ENCODE assay signal across 9 cellular contexts in the genomic region with DNA sequence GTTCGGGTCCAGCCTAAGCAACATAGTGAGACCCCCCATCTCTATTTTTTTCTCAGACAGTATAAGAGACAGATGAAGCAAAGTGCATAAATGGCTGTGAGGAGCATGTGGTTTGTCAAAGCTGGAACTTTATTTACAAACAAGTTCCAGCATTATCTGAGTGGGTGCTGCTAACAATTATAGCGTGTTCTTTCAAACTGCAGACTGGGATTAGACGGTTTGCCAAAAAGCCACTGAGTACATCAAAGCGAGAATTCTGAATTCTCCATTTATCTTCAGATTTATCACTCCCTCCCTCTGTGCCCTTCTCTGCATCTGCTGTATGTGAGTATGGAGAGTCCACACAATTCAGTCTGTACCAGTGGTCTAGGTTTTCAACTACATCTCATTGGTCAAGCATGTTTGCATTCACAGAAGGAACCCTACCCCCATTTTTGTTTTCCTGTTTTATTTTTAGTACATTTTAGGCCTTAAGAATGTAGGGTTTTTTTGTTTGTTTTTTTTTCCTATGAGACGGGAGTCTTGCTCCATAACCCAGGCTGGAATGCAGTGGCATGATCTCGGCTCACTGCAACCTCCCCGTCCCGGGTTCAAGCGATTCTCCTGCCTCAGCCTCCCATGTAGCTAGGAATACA. TPM values are rescaled to one million over a fixed set of nuclear protein-coding genes. Genes with fewer than 3 reads are reported as not detected.
DNase-seq lines count a peak whose midpoint lies in the region; ATAC-seq and TF ChIP-seq lines count a peak whose summit lies in the region.
"Had no signal": no experiment of that assay in that cellular context is flagged by ENCODE, and none has a peak within 500 bp of the region (broad histone marks: within the 10 kb centered on the region; RNA-seq: fewer than 3 reads in every experiment).

No MANE protein-coding gene starts in this region.

- WGBS in lung, 2 donors = 52 to 59% methylated on average over 9 of the region's 9 CpGs

- peaks cover 19% of the 10 kb centered on the region for H3K4me1 Mint-ChIP-seq in activated T-cell treated with anti-CD3 and anti-CD28 coated beads, Interleukin-2, amount 50 U/mL, for 24 hours (ENCODE audit: low read depth)

- peak overlapping the region; percentile 56 for H3K4me3 Mint-ChIP-seq in activated T-cell treated with anti-CD3 and anti-CD28 coated beads, Interleukin-2, amount 50 U/mL, for 24 hours

- H3K4me1 ChIP-seq in lung (ENCODE audit: control insufficient read depth in 2 of 2, insufficient read depth in 2 of 2, low read length in 2 of 2) (peaks cover 2 to 13% of the 10 kb centered on the region in 2 donors), tibial artery (peaks cover 0 to 61% (median 29%) of the 10 kb centered on the region in 4 donors)

- H3K36me3 ChIP-seq in lung (ENCODE audit: control insufficient read depth in 2 of 2, insufficient read depth in 2 of 2, low read length in 2 of 2) (no peaks in the 10 kb centered on the region), tibial artery (no peaks in the 10 kb centered on the region)

- no peak for TF ChIP-seq CTCF in cardiac fibroblast (IDR thresholded peaks at IDR 0.05; ENCODE audit: low read depth, low read length)
- no peak for TF ChIP-seq CTCF in lung (IDR thresholded peaks at IDR 0.05; ENCODE audit: control extremely low read depth, extremely low read depth)
- no peak for TF ChIP-seq CTCF in tibial artery (IDR thresholded peaks at IDR 0.05)

- H3K27me3 Mint-ChIP-seq in activated T-cell treated with anti-CD3 and anti-CD28 coated beads, Interleukin-2, amount 50 U/mL, for 24 hours = no peaks in the 10 kb centered on the region

- H3K9me3 ChIP-seq in lung (ENCODE audit: control insufficient read depth in 2 of 2, insufficient read depth in 1 of 2, low read length in 1 of 2) (no peaks in the 10 kb centered on the region), tibial artery (no peaks in the 10 kb centered on the region)

- intact Hi-C loops in tibial artery (cut with DNase I; ENCODE audit: low total_unique reads) = loop anchor here (5.0 to 10.0 kb wide), 2 partner anchors 133 to 311 kb away; a partner anchor contains a TSS

- H3K9me3 Mint-ChIP-seq in activated T-cell treated with anti-CD3 and anti-CD28 coated beads, Interleukin-2, amount 50 U/mL, for 24 hours = no peaks in the 10 kb centered on the region

- H3K27ac Mint-ChIP-seq in activated T-cell treated with anti-CD3 and anti-CD28 coated beads, Interleukin-2, amount 50 U/mL, for 24 hours = peak overlapping the region; percentile 50

- no peak for DNase-seq in activated T-cell treated with anti-CD3 and anti-CD28 coated beads, Interleukin-2, amount 50 U/mL, for 24 hours
- DNase-seq in activated T-cell treated with anti-CD3 and anti-CD28 coated beads, Interleukin-2, amount 50 U/mL, for 1 hour = no peak
- DNase-seq in cardiac fibroblast (ENCODE audit: low read depth in 2 of 2) (peak; percentile 72 to 78), lung (ENCODE audit: low spot score) (no peak), tibial artery (no peak), DMS79 treated with DMSO at 0.1 percent for 48 hours (lab: John Stamatoyannopoulos, UW) (no peak)
- DNase-seq in activated CD4-positive, CD25-positive, alpha-beta regulatory T cell (lab: John Stamatoyannopoulos, UW) = no peak

- H3K27ac ChIP-seq in lung (ENCODE audit: low read depth in 1 of 2, low read length in 1 of 2) (peak overlapping the region; percentile 54 to 76), tibial artery (peak overlapping the region; percentile 78 to 86)
- H3K27ac ChIP-seq: C4-2B had no signal

- no peaks in the 10 kb centered on the region for H3K27me3 ChIP-seq in lung (ENCODE audit: control insufficient read depth, insufficient read depth)
- H3K27me3 ChIP-seq in tibial artery = no peaks in the 10 kb centered on the region

- ATAC-seq in lung (ENCODE audit: insufficient read depth, low FRiP score) (no peak), GM18498 (IDR thresholded peaks at IDR 0.05; ENCODE audit: unreplicated experiment) (no peak)

- no peaks in the 10 kb centered on the region for H3K36me3 Mint-ChIP-seq in activated T-cell treated with anti-CD3 and anti-CD28 coated beads, Interleukin-2, amount 50 U/mL, for 24 hours (ENCODE audit: low read depth)

- peak overlapping the region in 1 of 2 donors; percentile 24 for H3K4me3 ChIP-seq in cardiac fibroblast (replicated peaks in 1 of 2; ENCODE audit: low read depth in 2 of 2, low read length in 2 of 2)
- no peak overlapping the region for H3K4me3 ChIP-seq in lung
- H3K4me3 ChIP-seq in tibial artery = peak overlapping the region; percentile 36 to 44

RNA-seq across cellular contexts. Expression of a gene that starts 18.1 kb away (rescaled TPM):
- 10 to 100 TPM; 13.3 to 14.1 TPM for total RNA-seq in lung
- polyA plus RNA-seq in lung = 1 to 10 TPM; 3.8 to 6.8 TPM

Comparison
In these comparisons a context has a peak if more than half of its experiments do, and no peak if none do; other contexts are left out.
1. DNase-seq: peak in cardiac fibroblast (2 of 2); none in activated T-cell treated with anti-CD3 and anti-CD28 coated beads, Interleukin-2, amount 50 U/mL, for 24 hours (single experiment), activated T-cell treated with anti-CD3 and anti-CD28 coated beads, Interleukin-2, amount 50 U/mL, for 1 hour (single experiment), lung (single experiment), tibial artery (0 of 2), activated CD4-positive, CD25-positive, alpha-beta regulatory T cell (0 of 4) and DMS79 treated with DMSO at 0.1 percent for 48 hours (single experiment).